In genomic region chr12:121581681-121582439, GRCh38 we compare ENCODE assay signal across 8 cellular contexts. TPM values are rescaled to one million over a fixed set of nuclear protein-coding genes. Genes with fewer than 3 reads are reported as not detected.
A peak's percentile ranks its signal among the peaks of the same experiment; 100 is the strongest.
DNase-seq lines count a peak whose midpoint lies in the region; ATAC-seq and TF ChIP-seq lines count a peak whose summit lies in the region.

No MANE protein-coding gene starts in this region.

- H3K36me3 Mint-ChIP-seq in stimulated activated effector memory CD8-positive, alpha-beta T cell treated with anti-CD3 and anti-CD28 coated beads, Interleukin-12 subunit alpha, Interleukin-12 subunit beta, amount 100 ng/mL, for 72 hours = peaks cover 9% of the 10 kb centered on the region

- intact Hi-C loops in ascending aorta (cut with DNase I) = loop anchor here (2.0 kb wide), 1 partner anchor 45 kb away; the partner anchor contains the start of gene ORAI1

- no peaks in the 10 kb centered on the region for H3K9me3 Mint-ChIP-seq in stimulated activated effector memory CD8-positive, alpha-beta T cell treated with anti-CD3 and anti-CD28 coated beads, Interleukin-12 subunit alpha, Interleukin-12 subunit beta, amount 100 ng/mL, for 72 hours

- H3K36me3 ChIP-seq in BJ (ENCODE audit: control insufficient read depth, insufficient read depth, low read length) = no peaks in the 10 kb centered on the region
- no peaks in the 10 kb centered on the region for H3K36me3 ChIP-seq in ascending aorta
- no peaks in the 10 kb centered on the region for H3K36me3 ChIP-seq in iPS-18a (ENCODE audit: control insufficient read depth, low read depth, low read length)

- H3K27ac ChIP-seq in ascending aorta (peak overlapping the region; percentile 88), iPS-18a (ENCODE audit: low read length) (peak overlapping the region; percentile 86)

- H3K4me3 ChIP-seq in BJ (ENCODE audit: low read depth, low read length) = no peak overlapping the region
- peak overlapping the region; percentile 77 to 92 for H3K4me3 ChIP-seq in ascending aorta
- H3K4me3 ChIP-seq in iPS-18a (ENCODE audit: low read length) = peak overlapping the region; percentile 72

- POLR2A ChIA-PET in BJ (lab: Charles Lee) = interaction anchor here (0.6 kb wide), 1 partner anchor 121 kb away, joined by 3 read pairs; no protein-coding TSS in a partner anchor

- in situ Hi-C loops in GM13976 (cut with MboI; ENCODE audit: low sequenced_read_pairs, unreplicated experiment) = no loop called here

- H3K4me1 Mint-ChIP-seq in stimulated activated effector memory CD8-positive, alpha-beta T cell treated with anti-CD3 and anti-CD28 coated beads, Interleukin-12 subunit alpha, Interleukin-12 subunit beta, amount 100 ng/mL, for 72 hours = peaks cover 36% of the 10 kb centered on the region

- peak overlapping the region; percentile 96 for H3K27ac Mint-ChIP-seq in stimulated activated effector memory CD8-positive, alpha-beta T cell treated with anti-CD3 and anti-CD28 coated beads, Interleukin-12 subunit alpha, Interleukin-12 subunit beta, amount 100 ng/mL, for 72 hours

- H3K9me3 ChIP-seq in ascending aorta = no peaks in the 10 kb centered on the region
- no peaks in the 10 kb centered on the region for H3K9me3 ChIP-seq in iPS-18a (ENCODE audit: control insufficient read depth, low read depth, low read length)

- H3K9ac ChIP-seq in iPS-18a (ENCODE audit: low read length) = peak overlapping the region; percentile 91

- DNase-seq in BJ (ENCODE audit: low read depth) = no peak
- DNase-seq in KG1 (lab: John Stamatoyannopoulos, UW) = peak; percentile 35
- DNase-seq in ascending aorta (ENCODE audit: low spot score in 2 of 2) = no peak
- no peak for DNase-seq in stimulated activated effector memory CD8-positive, alpha-beta T cell treated with anti-CD3 and anti-CD28 coated beads, Interleukin-12 subunit alpha, Interleukin-12 subunit beta, amount 100 ng/mL, for 72 hours (ENCODE audit: low spot score in 2 of 2)
- DNase-seq in activated CD4-positive, CD25-positive, alpha-beta regulatory T cell (lab: John Stamatoyannopoulos, UW) = no peak
- DNase-seq in GM13976 (ENCODE audit: low spot score) = no peak

- H3K4me1 ChIP-seq in ascending aorta (peaks cover 7 to 31% of the 10 kb centered on the region in 2 donors), iPS-18a (ENCODE audit: control insufficient read depth, low read depth, low read length) (peaks cover 29% of the 10 kb centered on the region)

- TF ChIP-seq CTCF in BJ (IDR thresholded peaks at IDR 0.05; ENCODE audit: insufficient read depth, low read depth, low read length) = peak; percentile 23; the same call in 1 of the 2 replicates
- no peak for TF ChIP-seq CTCF in ascending aorta (IDR thresholded peaks at IDR 0.05)
- no peak for TF ChIP-seq CTCF in GM13976 (IDR thresholded peaks at IDR 0.05; ENCODE audit: borderline replicate concordance, control extremely low read depth, extremely low read depth, insufficient read depth, missing control alignments)

- CTCF ChIA-PET in BJ (lab: Yijun Ruan, JAX) = interaction anchor here (1.4 to 1.8 kb wide), 2 partner anchors 29 to 41 kb away, joined by 3 to 18 read pairs; no protein-coding TSS in a partner anchor

- peak overlapping the region; percentile 92 for H3K4me3 Mint-ChIP-seq in stimulated activated effector memory CD8-positive, alpha-beta T cell treated with anti-CD3 and anti-CD28 coated beads, Interleukin-12 subunit alpha, Interleukin-12 subunit beta, amount 100 ng/mL, for 72 hours

- ATAC-seq in stimulated activated effector memory CD8-positive, alpha-beta T cell treated with anti-CD3 and anti-CD28 coated beads, Interleukin-12 subunit alpha, Interleukin-12 subunit beta, amount 100 ng/mL, for 72 hours = no peak
- no peak for ATAC-seq in HG02885 (IDR thresholded peaks at IDR 0.05; ENCODE audit: poor library complexity, unreplicated experiment)

- H3K27me3 ChIP-seq in BJ (ENCODE audit: control insufficient read depth, insufficient read depth, low read length) = no peaks in the 10 kb centered on the region
- H3K27me3 ChIP-seq in ascending aorta = no peaks in the 10 kb centered on the region
- no peaks in the 10 kb centered on the region for H3K27me3 ChIP-seq in iPS-18a (ENCODE audit: control insufficient read depth, insufficient read depth, low read length)

RNA-seq across cellular contexts. Expression of gene KDM2B, which starts 1.0 kb away (rescaled TPM):
- 7.9 and 15.0 TPM in 2 replicates for polyA plus RNA-seq in BJ (2011; rRNA removed)
- polyA minus RNA-seq in BJ (2011; rRNA and poly(A)+ RNA removed) = 15.6 and 22.4 TPM in 2 replicates
- total RNA-seq in ascending aorta = 17.3 TPM

RNA-seq across cellular contexts. Expression of gene ORAI1, which starts 44.5 kb away (rescaled TPM):
- 20.3 and 28.3 TPM in 2 replicates for polyA plus RNA-seq in BJ (2011; rRNA removed)
- polyA minus RNA-seq in BJ (2011; rRNA and poly(A)+ RNA removed) = 20.6 and 20.8 TPM in 2 replicates
- total RNA-seq in ascending aorta = 24.6 TPM
